In the genomic region with DNA sequence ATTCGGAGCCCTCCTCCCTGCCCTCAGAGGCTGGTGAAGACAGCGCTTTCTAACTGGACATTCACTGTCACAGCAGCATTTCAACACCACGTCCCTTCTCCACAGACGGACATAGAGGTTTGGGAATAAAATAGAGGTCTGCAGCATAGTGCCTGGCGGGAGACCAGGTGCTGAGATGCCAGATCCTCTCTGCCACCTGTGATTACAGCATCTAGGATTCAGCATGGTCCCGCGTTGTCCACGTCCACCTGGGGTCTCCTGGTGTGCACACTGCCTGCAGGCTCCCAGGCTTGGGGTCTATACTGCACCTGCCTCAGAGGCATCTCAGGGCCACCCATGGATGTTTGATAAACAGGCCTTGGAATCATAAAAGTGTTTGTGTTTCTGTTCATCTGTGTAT, we compare ENCODE assay signal across 26 cellular contexts.
DNase-seq lines count a peak whose midpoint lies in the region; ATAC-seq, FAIRE-seq and TF ChIP-seq lines count a peak whose summit lies in the region.
"Had no signal": no experiment of that assay in that cellular context is flagged by ENCODE, and none has a peak within 500 bp of the region (broad histone marks: within the 10 kb centered on the region; RNA-seq: fewer than 3 reads in every experiment).

No MANE protein-coding gene starts in this region.

- no peaks in the 10 kb centered on the region for H3K79me2 ChIP-seq in HepG2 (ENCODE audit: insufficient read depth, low read length)

- no peak for FAIRE-seq in HepG2 (lab: Jason Lieb, UNC)
- FAIRE-seq: A204.1, GM12878, GM12892, GM18507 had no signal

- no peaks in the 10 kb centered on the region for H3K36me3 ChIP-seq in HepG2 (replicated peaks in 1 of 2; ENCODE audit: control insufficient read depth in 1 of 2, insufficient read depth in 2 of 2, low read length in 2 of 2)
- H3K36me3 ChIP-seq in right lobe of liver: no peaks in the 10 kb centered on the region
- no peaks in the 10 kb centered on the region for H3K36me3 ChIP-seq in naive thymus-derived CD4-positive, alpha-beta T cell (ENCODE audit: control insufficient read depth in 2 of 3, insufficient read depth in 3 of 3, low read length in 3 of 3)
- H3K36me3 ChIP-seq: BE2C, BLaER1 had no signal

- intact Hi-C loops in HepG2 (cut with micrococcal nuclease; ENCODE audit: unreplicated experiment) (no loop called here), right lobe of liver (cut with DNase I) (no loop called here)
- intact Hi-C loops in naive thymus-derived CD4-positive, alpha-beta T cell (cut with micrococcal nuclease): no loop called here

- no peak for TF ChIP-seq CTCF in HepG2 (CRISPR knock-in tag; IDR thresholded peaks at IDR 0.05)
- no peak for TF ChIP-seq CTCF in right lobe of liver (IDR thresholded peaks at IDR 0.05)
- TF ChIP-seq CTCF in type B pancreatic cell (conservative IDR thresholded peaks at IDR 0.05): no peak

- BruUV-seq in HepG2 (replicated peaks; lab: Mats Ljungman, UMichigan): no TSS peak

- H3K9me3 Mint-ChIP-seq in naive thymus-derived CD4-positive, alpha-beta T cell: no peaks in the 10 kb centered on the region
- no peaks in the 10 kb centered on the region for H3K9me3 Mint-ChIP-seq in type B pancreatic cell
- no peaks in the 10 kb centered on the region for H3K9me3 Mint-ChIP-seq in effector memory CD8-positive, alpha-beta T cell
- H3K9me3 Mint-ChIP-seq: CD4-positive, alpha-beta memory T cell; CD8-positive, alpha-beta memory T cell had no signal

- POLR2A ChIA-PET in HepG2 (lab: Yijun Ruan, JAX): no interaction called here
- POLR2A ChIA-PET in naive thymus-derived CD4-positive, alpha-beta T cell (lab: Charles Lee): no interaction called here

- no peaks in the 10 kb centered on the region for H3K4me1 ChIP-seq in HepG2 (ENCODE audit: insufficient read depth, low read length)
- no peaks in the 10 kb centered on the region for H3K4me1 ChIP-seq in right lobe of liver
- H3K4me1 ChIP-seq in naive thymus-derived CD4-positive, alpha-beta T cell (ENCODE audit: control insufficient read depth in 2 of 2, insufficient read depth in 2 of 2, low read length in 2 of 2): no peaks in the 10 kb centered on the region
- H3K4me1 ChIP-seq: BE2C had no signal

- H2AFZ ChIP-seq in HepG2 (ENCODE audit: low read length): no peak overlapping the region

- in situ Hi-C loops in HepG2 (cut with HindIII; ENCODE audit: extremely low pct_ligation_motif_present, low pct_unique_long_range_greater_than_20kb): no loop called here

- TF ChIP-seq RAD21 in HepG2 (CRISPR knock-in tag; IDR thresholded peaks at IDR 0.05): no peak

- no peak overlapping the region for H3K4me3 Mint-ChIP-seq in naive thymus-derived CD4-positive, alpha-beta T cell
- no peak overlapping the region for H3K4me3 Mint-ChIP-seq in type B pancreatic cell
- no peak overlapping the region for H3K4me3 Mint-ChIP-seq in effector memory CD8-positive, alpha-beta T cell
- H3K4me3 Mint-ChIP-seq: CD14-positive monocyte; CD4-positive, alpha-beta memory T cell; CD4-positive, CD25-positive, alpha-beta regulatory T cell; CD8-positive, alpha-beta memory T cell had no signal

- 0 out of 3 replicates have a peak, but pooled peaks have one; percentile 22 for ATAC-seq in HepG2
- no peak for ATAC-seq in right lobe of liver
- peak; percentile 18 for ATAC-seq in naive thymus-derived CD4-positive, alpha-beta T cell
- ATAC-seq in effector memory CD8-positive, alpha-beta T cell (replicated peaks): no peak
- ATAC-seq: GM12878 had no signal

- H3K9ac ChIP-seq in HepG2 (ENCODE audit: insufficient read depth, low read depth, low read length): no peak overlapping the region
- H3K9ac ChIP-seq: BLaER1 had no signal

- DNase-seq in HepG2 (ENCODE audit: low spot score) (no peak), right lobe of liver (no peak), type B pancreatic cell (ENCODE audit: extremely low spot score, unreplicated experiment) (peak; percentile 44), mesenteric fat pad (ENCODE audit: low spot score) (no peak), HUDEP-2 (lab: John Stamatoyannopoulos, UW; ENCODE audit: unreplicated experiment in 76 of 76) (no peak)
- DNase-seq in naive thymus-derived CD4-positive, alpha-beta T cell: no peak
- DNase-seq in effector memory CD8-positive, alpha-beta T cell: no peak
- DNase-seq: ACHN; BE2C; C1 segment of cervical spinal cord; CD4-positive, alpha-beta memory T cell; CD4-positive, CD25-positive, alpha-beta regulatory T cell; CD8-positive, alpha-beta memory T cell; COR-L47; DMS 273 treated with DMSO at 0.1 percent for 48 hours; DMS153; DMS79; DND-41; EL; GDM1 had no signal

- TF ChIP-seq POLR2A in HepG2 (IDR thresholded peaks at IDR 0.05; ENCODE audit: insufficient read depth in 1 of 2, low read depth in 2 of 2, low read length in 2 of 2) (no peak), right lobe of liver (IDR thresholded peaks at IDR 0.05) (no peak)

- CTCF ChIA-PET in HepG2 (lab: Yijun Ruan, JAX; ENCODE audit: low intra/inter-chr PET ratio, low total read pairs): no interaction called here
- CTCF ChIA-PET in naive thymus-derived CD4-positive, alpha-beta T cell (lab: Charles Lee): no interaction called here

- H3K36me3 Mint-ChIP-seq in naive thymus-derived CD4-positive, alpha-beta T cell: no peaks in the 10 kb centered on the region
- no peaks in the 10 kb centered on the region for H3K36me3 Mint-ChIP-seq in type B pancreatic cell
- H3K36me3 Mint-ChIP-seq in effector memory CD8-positive, alpha-beta T cell (ENCODE audit: insufficient read depth): no peaks in the 10 kb centered on the region
- H3K36me3 Mint-ChIP-seq: CD14-positive monocyte; CD4-positive, alpha-beta memory T cell; CD4-positive, CD25-positive, alpha-beta regulatory T cell; CD8-positive, alpha-beta memory T cell had no signal

- no peaks in the 10 kb centered on the region for H3K9me3 ChIP-seq in HepG2 (ENCODE audit: low read length)
- H3K9me3 ChIP-seq in right lobe of liver: no peaks in the 10 kb centered on the region
- H3K9me3 ChIP-seq in naive thymus-derived CD4-positive, alpha-beta T cell (ENCODE audit: control insufficient read depth in 2 of 3, low read length in 3 of 3): no peaks in the 10 kb centered on the region
- H3K9me3 ChIP-seq: BE2C, BLaER1 had no signal

- TF ChIP-seq EP300 in HepG2 (IDR thresholded peaks at IDR 0.05; ENCODE audit: low read depth in 2 of 2, low read length in 2 of 2): no peak
- TF ChIP-seq EP300 in HepG2 (CRISPR knock-in tag; IDR thresholded peaks at IDR 0.05; ENCODE audit: borderline replicate concordance): no peak

- no peak overlapping the region for H3K4me2 ChIP-seq in HepG2 (ENCODE audit: low read depth, low read length)
- H3K4me2 ChIP-seq: BLaER1 had no signal

- no peaks in the 10 kb centered on the region for H4K20me1 ChIP-seq in HepG2 (ENCODE audit: insufficient read depth, low read length)
- H4K20me1 ChIP-seq: BLaER1 had no signal

- no peak overlapping the region for H3K4me3 ChIP-seq in HepG2 (replicated peaks in 1 of 3; ENCODE audit: insufficient read depth in 1 of 3, low read depth in 2 of 3, low read length in 3 of 3)
- no peak overlapping the region for H3K4me3 ChIP-seq in right lobe of liver
- no peak overlapping the region for H3K4me3 ChIP-seq in naive thymus-derived CD4-positive, alpha-beta T cell (ENCODE audit: low read length)
- H3K4me3 ChIP-seq: BLaER1, GM12878 had no signal

- H3K4me1 Mint-ChIP-seq in naive thymus-derived CD4-positive, alpha-beta T cell: peaks cover 0 to 2% (median 0%) of the 10 kb centered on the region in 7 donors
- peaks cover 27% of the 10 kb centered on the region for H3K4me1 Mint-ChIP-seq in type B pancreatic cell (ENCODE audit: unreplicated experiment)
- H3K4me1 Mint-ChIP-seq in effector memory CD8-positive, alpha-beta T cell (ENCODE audit: low read depth in 2 of 2): no peaks in the 10 kb centered on the region
- H3K4me1 Mint-ChIP-seq: CD14-positive monocyte; CD4-positive, CD25-positive, alpha-beta regulatory T cell had no signal

- H3K27ac Mint-ChIP-seq in naive thymus-derived CD4-positive, alpha-beta T cell: no peak overlapping the region
- no peak overlapping the region for H3K27ac Mint-ChIP-seq in type B pancreatic cell
- H3K27ac Mint-ChIP-seq in effector memory CD8-positive, alpha-beta T cell: no peak overlapping the region
- H3K27ac Mint-ChIP-seq: CD4-positive, alpha-beta memory T cell; CD4-positive, CD25-positive, alpha-beta regulatory T cell; CD8-positive, alpha-beta memory T cell had no signal

- no peak overlapping the region for H3K27ac ChIP-seq in HepG2 (ENCODE audit: extremely low read length, insufficient read depth, low read length)
- H3K27ac ChIP-seq in right lobe of liver: no peak overlapping the region
- H3K27ac ChIP-seq in naive thymus-derived CD4-positive, alpha-beta T cell (ENCODE audit: low read depth, low read length): no peak overlapping the region
- H3K27ac ChIP-seq: BLaER1 had no signal

- peaks cover 0 to 14% (median 7%) of the 10 kb centered on the region in 5 donors for H3K27me3 Mint-ChIP-seq in naive thymus-derived CD4-positive, alpha-beta T cell
- H3K27me3 Mint-ChIP-seq in type B pancreatic cell: peaks cover 12% of the 10 kb centered on the region
- peaks cover 37 to 78% of the 10 kb centered on the region in 2 donors for H3K27me3 Mint-ChIP-seq in effector memory CD8-positive, alpha-beta T cell
- H3K27me3 Mint-ChIP-seq: CD4-positive, CD25-positive, alpha-beta regulatory T cell had no signal

- WGBS in HepG2 (ENCODE audit: low lambda C conversion rate): 17% methylated on average over 8 of the region's 8 CpGs
- 71% methylated on average over 6 of the region's 8 CpGs for WGBS in right lobe of liver (ENCODE audit: insufficient coverage, low coverage, low lambda C conversion rate, missing lambda C conversion rate)

- H3K27me3 ChIP-seq in HepG2 (ENCODE audit: control insufficient read depth in 1 of 2, insufficient read depth in 2 of 2, low read length in 2 of 2) (peaks cover 0 to 70% of the 10 kb centered on the region in 2 experiments; a peak in 4 of 5 replicates), right lobe of liver (no peaks in the 10 kb centered on the region)
- H3K27me3 ChIP-seq in naive thymus-derived CD4-positive, alpha-beta T cell (ENCODE audit: control insufficient read depth in 2 of 2, insufficient read depth in 2 of 2, low read length in 2 of 2): no peaks in the 10 kb centered on the region
- H3K27me3 ChIP-seq: BE2C, BLaER1 had no signal

TF ChIP-seq in HepG2, 621 proteins besides CTCF, POLR2A, EP300 and RAD21 (continues in another document):
- TF ChIP-seq, protein P1, sequence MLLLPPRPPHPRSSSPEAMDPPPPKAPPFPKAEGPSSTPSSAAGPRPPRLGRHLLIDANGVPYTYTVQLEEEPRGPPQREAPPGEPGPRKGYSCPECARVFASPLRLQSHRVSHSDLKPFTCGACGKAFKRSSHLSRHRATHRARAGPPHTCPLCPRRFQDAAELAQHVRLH (CRISPR knock-in tag; IDR thresholded peaks at IDR 0.05; ENCODE audit: borderline replicate concordance, low read depth): no peak
- TF ChIP-seq NR2F6 (IDR thresholded peaks at IDR 0.05) (no peak), NR2F6 (CRISPR knock-in tag; IDR thresholded peaks at IDR 0.05) (no peak), ZNF34 (CRISPR knock-in tag; IDR thresholded peaks at IDR 0.05; ENCODE audit: borderline replicate concordance) (no peak), ZNF3 (CRISPR knock-in tag; IDR thresholded peaks at IDR 0.05) (no peak), ZNF605 (CRISPR knock-in tag; IDR thresholded peaks at IDR 0.05) (no peak), ZNF556 (CRISPR knock-in tag; IDR thresholded peaks at IDR 0.05; ENCODE audit: borderline replicate concordance) (no peak), GTF2F1 (IDR thresholded peaks at IDR 0.05; ENCODE audit: low read length) (no peak), TOPORS (CRISPR knock-in tag; IDR thresholded peaks at IDR 0.05) (no peak)

Comparison
In these comparisons a context has a peak if more than half of its experiments do, and no peak if none do; other contexts are left out.
1. ATAC-seq: peak in HepG2 (single experiment) and naive thymus-derived CD4-positive, alpha-beta T cell (single experiment); none in right lobe of liver (0 of 4) and effector memory CD8-positive, alpha-beta T cell (single experiment).